9 cellular contexts compared by ENCODE assay signal in the genomic region with DNA sequence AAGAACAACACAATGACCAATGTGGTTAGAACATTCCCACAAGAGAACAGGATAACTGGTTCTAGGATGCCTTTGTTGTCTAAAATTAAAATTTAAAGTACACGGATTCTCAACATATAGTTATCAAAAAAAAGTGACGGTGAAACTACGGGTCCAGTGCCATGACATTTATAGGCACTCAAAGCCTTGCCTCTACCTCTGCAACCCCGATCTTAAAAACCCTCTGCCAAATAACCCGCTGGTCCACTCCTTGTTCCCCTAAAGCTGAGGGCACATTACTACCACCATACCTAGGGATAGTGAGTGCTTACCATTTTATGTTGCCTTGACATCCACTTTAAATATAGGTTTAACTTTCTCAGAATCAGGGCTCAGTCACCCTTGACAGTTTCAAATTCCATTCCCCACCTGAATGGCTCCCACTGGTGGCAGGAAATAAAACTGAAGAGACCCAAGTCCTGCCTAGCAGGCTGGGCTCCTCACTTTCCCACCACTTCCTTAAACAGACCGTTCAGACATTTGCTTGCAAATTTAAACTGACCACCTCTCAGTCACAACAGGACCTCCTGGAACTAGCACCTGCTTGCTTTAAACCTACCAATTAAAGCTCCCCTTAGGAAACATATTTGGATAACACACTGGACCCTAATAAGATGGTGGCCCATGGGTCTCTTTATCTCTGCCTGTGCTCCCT.
A peak's percentile ranks its signal among the peaks of the same experiment; 100 is the strongest.
DNase-seq lines count a peak whose midpoint lies in the region; ATAC-seq and TF ChIP-seq lines count a peak whose summit lies in the region.
"Had no signal": no experiment of that assay in that cellular context is flagged by ENCODE, and none has a peak within 500 bp of the region (broad histone marks: within the 10 kb centered on the region; RNA-seq: fewer than 3 reads in every experiment).

No MANE protein-coding gene starts in this region.

- peak; percentile 12 for DNase-seq in NK-92 treated with Interleukin-12 subunit alpha and Interleukin-12 subunit beta, amount 100 ng/mL, for 24 hours (lab: John Stamatoyannopoulos, UW)
- DNase-seq in NK-92 (lab: John Stamatoyannopoulos, UW; ENCODE audit: unreplicated experiment) (no peak), MM.1S (peak; percentile 48), hepatocyte (ENCODE audit: low spot score) (peak; percentile 50), NCI-H1092 treated with DMSO at 0.1 percent for 48 hours (lab: John Stamatoyannopoulos, UW) (no peak)
- DNase-seq in activated naive CD4-positive, alpha-beta T cell treated with anti-CD3 and anti-CD28 coated beads, Interleukin-2, amount 50 U/mL, for 16 hours: peak; percentile 16
- DNase-seq in stimulated activated effector memory CD8-positive, alpha-beta T cell treated with anti-CD3 and anti-CD28 coated beads, Interleukin-12 subunit alpha, Interleukin-12 subunit beta, amount 100 ng/mL, for 72 hours (ENCODE audit: low spot score in 2 of 2): peak; percentile 26 to 64

- H3K4me3 ChIP-seq in MM.1S (ENCODE audit: low read length) (no peak overlapping the region), hepatocyte (no peak overlapping the region)

- H3K36me3 ChIP-seq in MM.1S (replicated peaks; ENCODE audit: insufficient read depth, low read length) (no peaks in the 10 kb centered on the region), hepatocyte (replicated peaks; ENCODE audit: insufficient read depth, low read depth) (no peaks in the 10 kb centered on the region)

- H3K27me3 ChIP-seq in MM.1S (replicated peaks; ENCODE audit: insufficient read depth, low read length): no peaks in the 10 kb centered on the region
- no peaks in the 10 kb centered on the region for H3K27me3 ChIP-seq in hepatocyte

- no peaks in the 10 kb centered on the region for H3K36me3 Mint-ChIP-seq in stimulated activated effector memory CD8-positive, alpha-beta T cell treated with anti-CD3 and anti-CD28 coated beads, Interleukin-12 subunit alpha, Interleukin-12 subunit beta, amount 100 ng/mL, for 72 hours
- H3K36me3 Mint-ChIP-seq: activated naive CD4-positive, alpha-beta T cell treated with anti-CD3 and anti-CD28 coated beads, Interleukin-2, amount 50 U/mL, for 72 hours had no signal

- H3F3A ChIP-seq in MM.1S (ENCODE audit: insufficient read depth, low read length): peaks cover 12% of the 10 kb centered on the region

- no peak overlapping the region for H3K27ac Mint-ChIP-seq in stimulated activated effector memory CD8-positive, alpha-beta T cell treated with anti-CD3 and anti-CD28 coated beads, Interleukin-12 subunit alpha, Interleukin-12 subunit beta, amount 100 ng/mL, for 72 hours
- H3K27ac Mint-ChIP-seq: activated naive CD4-positive, alpha-beta T cell treated with anti-CD3 and anti-CD28 coated beads, Interleukin-2, amount 50 U/mL, for 72 hours had no signal

- H3K79me2 ChIP-seq in MM.1S (ENCODE audit: low read length) (0 out of 2 replicates have a peak, but pooled peaks cover 4% of the 10 kb centered on the region), hepatocyte (peaks cover 20% of the 10 kb centered on the region)

- H3K4me2 ChIP-seq in MM.1S (ENCODE audit: low read depth, low read length) (peak overlapping the region; percentile 34), hepatocyte (no peak overlapping the region)

- H3K4me3 Mint-ChIP-seq in stimulated activated effector memory CD8-positive, alpha-beta T cell treated with anti-CD3 and anti-CD28 coated beads, Interleukin-12 subunit alpha, Interleukin-12 subunit beta, amount 100 ng/mL, for 72 hours: no peak overlapping the region

- peaks cover 32% of the 10 kb centered on the region for H3K4me1 Mint-ChIP-seq in stimulated activated effector memory CD8-positive, alpha-beta T cell treated with anti-CD3 and anti-CD28 coated beads, Interleukin-12 subunit alpha, Interleukin-12 subunit beta, amount 100 ng/mL, for 72 hours

- WGBS in hepatocyte (ENCODE audit: low lambda C conversion rate, missing lambda C conversion rate): 71% methylated on average over 6 of the region's 6 CpGs

- no peaks in the 10 kb centered on the region for H3K9me3 Mint-ChIP-seq in stimulated activated effector memory CD8-positive, alpha-beta T cell treated with anti-CD3 and anti-CD28 coated beads, Interleukin-12 subunit alpha, Interleukin-12 subunit beta, amount 100 ng/mL, for 72 hours
- H3K9me3 Mint-ChIP-seq: activated naive CD4-positive, alpha-beta T cell treated with anti-CD3 and anti-CD28 coated beads, Interleukin-2, amount 50 U/mL, for 72 hours had no signal

- H3K4me1 ChIP-seq in MM.1S (ENCODE audit: low read length): peaks cover 32% of the 10 kb centered on the region
- no peaks in the 10 kb centered on the region for H3K4me1 ChIP-seq in hepatocyte (ENCODE audit: insufficient read depth)

- TF ChIP-seq CTCF in MM.1S (IDR thresholded peaks at IDR 0.05; ENCODE audit: low read length): peak; percentile 76
- peak; percentile 54 for TF ChIP-seq CTCF in hepatocyte (IDR thresholded peaks at IDR 0.05; ENCODE audit: poor library complexity)

- H3K27ac ChIP-seq in MM.1S (ENCODE audit: low read length) (peak overlapping the region; percentile 43; the same call in 1 of the 2 replicates), hepatocyte (no peak overlapping the region)

- peak; percentile 45 for ATAC-seq in GM21737 (IDR thresholded peaks at IDR 0.05; ENCODE audit: unreplicated experiment)
- ATAC-seq in stimulated activated effector memory CD8-positive, alpha-beta T cell treated with anti-CD3 and anti-CD28 coated beads, Interleukin-12 subunit alpha, Interleukin-12 subunit beta, amount 100 ng/mL, for 72 hours: peak; percentile 52

- no peak overlapping the region for H3K9ac ChIP-seq in MM.1S (ENCODE audit: low read length)

- H3K9me2 ChIP-seq in MM.1S (replicated peaks; ENCODE audit: insufficient read depth, low read length): no peaks in the 10 kb centered on the region
- H3K9me2 ChIP-seq in hepatocyte (replicated peaks; ENCODE audit: insufficient read depth): no peaks in the 10 kb centered on the region

- H2AFZ ChIP-seq in MM.1S (ENCODE audit: low read length) (no peak overlapping the region), hepatocyte (no peak overlapping the region)

- H3K9me3 ChIP-seq in MM.1S (replicated peaks; ENCODE audit: insufficient read depth, low read length): no peaks in the 10 kb centered on the region
- H3K9me3 ChIP-seq in hepatocyte (ENCODE audit: low read depth): no peaks in the 10 kb centered on the region

- H4K20me1 ChIP-seq in MM.1S (ENCODE audit: insufficient read depth, low read length): no peaks in the 10 kb centered on the region
- H4K20me1 ChIP-seq in hepatocyte (ENCODE audit: insufficient read depth, poor library complexity, severe bottlenecking): no peaks in the 10 kb centered on the region

Comparison
In these comparisons a context has a peak if more than half of its experiments do, and no peak if none do; other contexts are left out.
1. DNase-seq: peak in NK-92 treated with Interleukin-12 subunit alpha and Interleukin-12 subunit beta, amount 100 ng/mL, for 24 hours (single experiment), MM.1S (single experiment), activated naive CD4-positive, alpha-beta T cell treated with anti-CD3 and anti-CD28 coated beads, Interleukin-2, amount 50 U/mL, for 16 hours (single experiment), hepatocyte (single experiment) and stimulated activated effector memory CD8-positive, alpha-beta T cell treated with anti-CD3 and anti-CD28 coated beads, Interleukin-12 subunit alpha, Interleukin-12 subunit beta, amount 100 ng/mL, for 72 hours (2 of 2); none in NK-92 (single experiment) and NCI-H1092 treated with DMSO at 0.1 percent for 48 hours (single experiment).